ENCODE assay signal across 2 cellular contexts in genomic region chr3:15726043-15726442, GRCh38.
TF ChIP-seq lines count a peak whose summit lies in the region.

No MANE protein-coding gene starts in this region.

TF ChIP-seq in GM23338, 12 proteins besides CTCF, POLR2A, EP300 and RAD21 (continued from another document):
- TF ChIP-seq REST (IDR thresholded peaks at IDR 0.05; ENCODE audit: unreplicated experiment) = no peak
- no peak for TF ChIP-seq EZH2 (IDR thresholded peaks at IDR 0.05; ENCODE audit: low read depth, unreplicated experiment)
- no peak for TF ChIP-seq ZNF462 (CRISPR knock-in tag; IDR thresholded peaks at IDR 0.05)

TF ChIP-seq in IMR-90, 13 proteins besides CTCF, POLR2A, EP300 and RAD21 (continued from another document):
- TF ChIP-seq RCOR1 (IDR thresholded peaks at IDR 0.05; ENCODE audit: insufficient replicate concordance, low read length) = no peak
